ENCODE assay signal across 26 cellular contexts in the genomic region with DNA sequence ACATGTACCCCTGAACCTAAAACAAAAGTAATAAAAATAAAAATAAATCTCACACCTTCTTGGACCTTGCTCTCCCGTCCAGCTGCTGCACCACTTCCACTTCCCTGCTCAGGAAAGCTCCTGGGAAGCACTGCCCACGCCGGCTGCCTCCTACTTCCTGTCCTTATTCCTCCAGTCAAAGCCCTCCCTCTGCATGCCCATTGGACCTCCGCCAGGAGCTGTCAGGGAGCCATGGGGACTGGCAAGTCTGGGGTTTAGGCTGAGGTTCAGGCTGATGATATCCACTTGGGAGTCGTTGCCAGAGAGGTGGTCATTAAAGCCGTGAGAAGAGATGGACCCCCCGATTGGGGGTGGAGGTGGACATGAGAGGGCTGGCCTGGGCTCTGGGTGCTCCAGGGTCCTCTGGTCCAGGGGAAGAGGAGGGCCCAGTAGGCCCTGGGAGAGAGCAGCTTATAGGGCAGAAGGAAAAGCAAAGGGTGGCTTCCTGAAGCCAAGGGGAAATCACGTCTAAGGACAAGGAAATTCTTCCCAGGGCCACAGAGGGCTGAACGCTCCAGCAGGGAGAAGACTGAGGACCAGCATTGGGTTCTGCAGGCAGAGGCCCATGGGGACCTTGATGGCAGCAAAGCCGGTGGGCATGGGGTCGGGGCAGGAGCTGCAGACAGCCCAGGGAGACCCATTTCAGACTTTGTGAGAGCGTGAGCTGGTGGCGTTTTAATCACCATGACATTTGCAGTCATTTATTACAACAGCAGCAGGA.
"Had no signal": no experiment of that assay in that cellular context is flagged by ENCODE, and none has a peak within 500 bp of the region (broad histone marks: within the 10 kb centered on the region; RNA-seq: fewer than 3 reads in every experiment).

No MANE protein-coding gene starts in this region.

- H3K36me3 ChIP-seq: adrenal gland, ovary, sigmoid colon, suprapubic skin, tibial artery, upper lobe of right lung had no signal

- H3K9me3 Mint-ChIP-seq: nephron progenitor cell had no signal

- H3K27ac Mint-ChIP-seq: activated CD4-positive, alpha-beta T cell treated with anti-CD3 and anti-CD28 coated beads for 36 hours; activated CD8-positive, alpha-beta memory T cell treated with anti-CD3 and anti-CD28 coated beads, Interleukin-2, amount 10 ng/mL, durations not matched to agents 7 days and 5 days; activated CD8-positive, alpha-beta T cell treated with anti-CD3 and anti-CD28 coated beads, Interleukin-2, amount 10 ng/mL, durations not matched to agents 7 days and 5 days; activated naive CD8-positive, alpha-beta T cell; activated T-cell treated with anti-CD3 and anti-CD28 coated beads, Interleukin-2, amount 50 U/mL, for 72 hours; brain; naive B cell; nephron progenitor cell; stimulated activated naive B cell treated with anti-CD40 and anti-IgM and Interleukin-4, amounts not matched to agents 10 μg/mL and 1 μg/mL and 100 μg/mL, for 72 hours had no signal

- H3K4me1 ChIP-seq: adrenal gland, psoas muscle, sigmoid colon, suprapubic skin, tibial artery, upper lobe of right lung had no signal

- H3K9me3 ChIP-seq: adrenal gland, ovary, psoas muscle, sigmoid colon, suprapubic skin, tibial artery, upper lobe of right lung had no signal

- H3K27me3 ChIP-seq: adrenal gland, ovary, suprapubic skin, upper lobe of right lung had no signal

- H3K4me3 Mint-ChIP-seq: activated CD4-positive, alpha-beta T cell treated with anti-CD3 and anti-CD28 coated beads for 36 hours; activated CD8-positive, alpha-beta memory T cell treated with anti-CD3 and anti-CD28 coated beads, Interleukin-2, amount 10 ng/mL, durations not matched to agents 7 days and 5 days; activated CD8-positive, alpha-beta T cell treated with anti-CD3 and anti-CD28 coated beads, Interleukin-2, amount 10 ng/mL, durations not matched to agents 7 days and 5 days; activated naive CD8-positive, alpha-beta T cell; activated T-cell treated with anti-CD3 and anti-CD28 coated beads, Interleukin-2, amount 50 U/mL, for 72 hours; brain; nephron progenitor cell; stimulated activated naive B cell treated with anti-CD40 and anti-IgM and Interleukin-4, amounts not matched to agents 10 μg/mL and 1 μg/mL and 100 μg/mL, for 72 hours had no signal

- H3K4me1 Mint-ChIP-seq: activated CD4-positive, alpha-beta T cell treated with anti-CD3 and anti-CD28 coated beads for 36 hours; activated CD8-positive, alpha-beta memory T cell treated with anti-CD3 and anti-CD28 coated beads, Interleukin-2, amount 10 ng/mL, durations not matched to agents 7 days and 5 days; brain; naive B cell; stimulated activated naive B cell treated with anti-CD40 and anti-IgM and Interleukin-4, amounts not matched to agents 10 μg/mL and 1 μg/mL and 100 μg/mL, for 72 hours had no signal

- H3K27ac ChIP-seq: adrenal gland, ovary, psoas muscle, sigmoid colon, suprapubic skin, tibial artery, upper lobe of right lung had no signal

- H3K36me3 Mint-ChIP-seq: activated CD8-positive, alpha-beta memory T cell treated with anti-CD3 and anti-CD28 coated beads, Interleukin-2, amount 10 ng/mL, durations not matched to agents 7 days and 5 days; activated naive CD8-positive, alpha-beta T cell; brain; naive B cell; stimulated activated naive B cell treated with anti-CD40 and anti-IgM and Interleukin-4, amounts not matched to agents 10 μg/mL and 1 μg/mL and 100 μg/mL, for 72 hours had no signal

- H3K27me3 Mint-ChIP-seq: activated CD8-positive, alpha-beta memory T cell treated with anti-CD3 and anti-CD28 coated beads, Interleukin-2, amount 10 ng/mL, durations not matched to agents 7 days and 5 days; stimulated activated naive B cell treated with anti-CD40 and anti-IgM and Interleukin-4, amounts not matched to agents 10 μg/mL and 1 μg/mL and 100 μg/mL, for 72 hours had no signal

- DNase-seq: activated CD4-positive, alpha-beta T cell treated with anti-CD3 and anti-CD28 coated beads for 36 hours; activated CD4-positive, CD25-positive, alpha-beta regulatory T cell; activated CD8-positive, alpha-beta memory T cell treated with anti-CD3 and anti-CD28 coated beads, Interleukin-2, amount 10 ng/mL, durations not matched to agents 7 days and 5 days; activated CD8-positive, alpha-beta T cell treated with anti-CD3 and anti-CD28 coated beads, Interleukin-2, amount 10 ng/mL, durations not matched to agents 7 days and 5 days; activated naive CD4-positive, alpha-beta T cell; activated T-cell treated with anti-CD3 and anti-CD28 coated beads, Interleukin-2, amount 50 U/mL, for 72 hours; adrenal gland; aorta; cortex of kidney; foreskin fibroblast; hippocampal formation; left colon; mammary epithelial cell; naive B cell; nephron progenitor cell; psoas muscle; sigmoid colon; small intestine; stimulated activated CD4-positive, alpha-beta T cell treated with anti-CD3 and anti-CD28 coated beads, Interleukin-4, amount 100 ng/mL, for 24 hours; stimulated activated naive B cell treated with anti-CD40 and anti-IgM and Interleukin-4, amounts not matched to agents 10 μg/mL and 1 μg/mL and 100 μg/mL, for 72 hours; tibial artery; upper lobe of right lung had no signal

- H3K4me3 ChIP-seq: adrenal gland, ovary, psoas muscle, sigmoid colon, suprapubic skin, tibial artery, upper lobe of right lung had no signal
